ENCODE assay signal across 12 cellular contexts in the genomic region with DNA sequence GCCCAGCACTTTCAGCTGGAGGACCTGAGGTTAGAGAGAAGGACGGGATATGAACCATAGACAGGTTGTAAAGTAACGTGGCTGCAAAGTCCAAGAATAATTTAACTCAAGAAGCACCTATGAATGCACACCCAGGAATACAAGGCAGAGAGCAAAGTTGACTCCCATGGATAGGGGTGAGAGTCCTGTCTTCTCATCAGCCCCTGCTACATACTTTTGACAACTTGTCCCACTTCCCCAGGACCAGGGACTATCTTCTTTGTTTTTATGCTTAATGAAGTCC.
DNase-seq lines count a peak whose midpoint lies in the region; ATAC-seq and TF ChIP-seq lines count a peak whose summit lies in the region.
"Had no signal": no experiment of that assay in that cellular context is flagged by ENCODE, and none has a peak within 500 bp of the region (broad histone marks: within the 10 kb centered on the region; RNA-seq: fewer than 3 reads in every experiment).

No MANE protein-coding gene starts in this region.

- H3K9me3 Mint-ChIP-seq in activated CD8-positive, alpha-beta memory T cell treated with anti-CD3 and anti-CD28 coated beads, Interleukin-2, amount 10 ng/mL, durations not matched to agents 7 days and 5 days (ENCODE audit: low read depth), result no peaks in the 10 kb centered on the region
- peaks cover 1% of the 10 kb centered on the region for H3K9me3 Mint-ChIP-seq in activated B cell treated with CpG ODN at 0.5 μM for 24 hours
- no peaks in the 10 kb centered on the region for H3K9me3 Mint-ChIP-seq in immature natural killer cell

- H3K4me3 ChIP-seq in thoracic aorta, result no peak overlapping the region
- H3K4me3 ChIP-seq: vagina had no signal

- H3K27me3 Mint-ChIP-seq in activated CD8-positive, alpha-beta memory T cell treated with anti-CD3 and anti-CD28 coated beads, Interleukin-2, amount 10 ng/mL, durations not matched to agents 7 days and 5 days, result no peaks in the 10 kb centered on the region
- H3K27me3 Mint-ChIP-seq in activated B cell treated with CpG ODN at 0.5 μM for 24 hours (no peaks in the 10 kb centered on the region), immature natural killer cell (ENCODE audit: low read depth in 3 of 3) (peaks cover 14 to 33% (median 18%) of the 10 kb centered on the region in 3 donors)

- H3K4me1 ChIP-seq in thoracic aorta (ENCODE audit: control insufficient read depth in 1 of 2, low read depth in 2 of 2), result peaks cover 14 to 36% of the 10 kb centered on the region in 2 donors

- no peak for ATAC-seq in activated CD8-positive, alpha-beta memory T cell treated with anti-CD3 and anti-CD28 coated beads, Interleukin-2, amount 10 ng/mL, durations not matched to agents 7 days and 5 days
- ATAC-seq in activated B cell treated with CpG ODN at 0.5 μM for 24 hours (ENCODE audit: low read depth), result no peak
- ATAC-seq in thoracic aorta (ENCODE audit: insufficient number of reproducible peaks, low FRiP score, low read depth), result no peak
- no peak for ATAC-seq in HG02981 (IDR thresholded peaks at IDR 0.05; ENCODE audit: unreplicated experiment)
- ATAC-seq in HG02642 (IDR thresholded peaks at IDR 0.05; ENCODE audit: poor library complexity, unreplicated experiment), result no peak

- TF ChIP-seq CTCF in activated B cell treated with CpG ODN at 0.5 μM for 24 hours (IDR thresholded peaks at IDR 0.05) (no peak), thoracic aorta (IDR thresholded peaks at IDR 0.05) (no peak)

- CTCF ChIA-PET in activated CD8-positive, alpha-beta memory T cell treated with anti-CD3 and anti-CD28 coated beads, Interleukin-2, amount 10 ng/mL, durations not matched to agents 7 days and 5 days (lab: Charles Lee), result interaction anchor here (1.2 to 7.1 kb wide), 5 partner anchors 12 to 96 kb away, joined by 3 to 52 read pairs (median 31); no protein-coding TSS in a partner anchor
- CTCF ChIA-PET in activated B cell treated with CpG ODN at 0.5 μM for 24 hours (lab: Charles Lee), result interaction anchor here (1.3 to 2.0 kb wide), 2 partner anchors 8 to 69 kb away, joined by 4 to 10 read pairs; no protein-coding TSS in a partner anchor

- H3K27ac Mint-ChIP-seq in activated CD8-positive, alpha-beta memory T cell treated with anti-CD3 and anti-CD28 coated beads, Interleukin-2, amount 10 ng/mL, durations not matched to agents 7 days and 5 days, result peak overlapping the region; percentile 100
- H3K27ac Mint-ChIP-seq in activated B cell treated with CpG ODN at 0.5 μM for 24 hours (peak overlapping the region; percentile 95), immature natural killer cell (peak overlapping the region; percentile 99 to 100 (median 99))

- DNase-seq in activated CD8-positive, alpha-beta memory T cell treated with anti-CD3 and anti-CD28 coated beads, Interleukin-2, amount 10 ng/mL, durations not matched to agents 7 days and 5 days, result no peak
- no peak for DNase-seq in activated CD8-positive, alpha-beta memory T cell treated with anti-CD3 and anti-CD28 coated beads, Interleukin-2, amount 50 U/mL, for 4 hours
- DNase-seq in activated B cell treated with CpG ODN at 0.5 μM for 24 hours, result no peak
- DNase-seq in immature natural killer cell, result no peak
- DNase-seq in thoracic aorta (ENCODE audit: low spot score), result no peak
- no peak for DNase-seq in HUDEP-2 (lab: John Stamatoyannopoulos, UW; ENCODE audit: unreplicated experiment in 76 of 76)
- DNase-seq: kidney, Right ventricle myocardium superior had no signal

- H3K4me1 Mint-ChIP-seq in activated CD8-positive, alpha-beta memory T cell treated with anti-CD3 and anti-CD28 coated beads, Interleukin-2, amount 10 ng/mL, durations not matched to agents 7 days and 5 days, result peaks cover 74% of the 10 kb centered on the region
- H3K4me1 Mint-ChIP-seq in activated B cell treated with CpG ODN at 0.5 μM for 24 hours, result peaks cover 87% of the 10 kb centered on the region
- peaks cover 96 to 99% of the 10 kb centered on the region in 2 donors for H3K4me1 Mint-ChIP-seq in immature natural killer cell

- H3K36me3 Mint-ChIP-seq in activated CD8-positive, alpha-beta memory T cell treated with anti-CD3 and anti-CD28 coated beads, Interleukin-2, amount 10 ng/mL, durations not matched to agents 7 days and 5 days, result peaks cover 17% of the 10 kb centered on the region
- no peaks in the 10 kb centered on the region for H3K36me3 Mint-ChIP-seq in activated B cell treated with CpG ODN at 0.5 μM for 24 hours (ENCODE audit: low read depth)
- peaks cover 0 to 3% (median 0%) of the 10 kb centered on the region in 3 donors for H3K36me3 Mint-ChIP-seq in immature natural killer cell

- no peaks in the 10 kb centered on the region for H3K36me3 ChIP-seq in thoracic aorta
- H3K36me3 ChIP-seq: vagina had no signal

- peak overlapping the region; percentile 18 for H3K4me3 Mint-ChIP-seq in activated CD8-positive, alpha-beta memory T cell treated with anti-CD3 and anti-CD28 coated beads, Interleukin-2, amount 10 ng/mL, durations not matched to agents 7 days and 5 days
- no peak overlapping the region for H3K4me3 Mint-ChIP-seq in activated B cell treated with CpG ODN at 0.5 μM for 24 hours
- H3K4me3 Mint-ChIP-seq in immature natural killer cell, result peak overlapping the region; percentile 90 to 97 (median 92)

- POLR2A ChIA-PET in activated B cell treated with CpG ODN at 0.5 μM for 24 hours (lab: Charles Lee), result interaction anchor here (1.0 to 3.9 kb wide), 5 partner anchors 10 to 93 kb away, joined by 3 to 46 read pairs (median 7); no protein-coding TSS in a partner anchor

- H3K9me3 ChIP-seq in thoracic aorta, result no peaks in the 10 kb centered on the region
- H3K9me3 ChIP-seq: vagina had no signal

- H3K27me3 ChIP-seq in thoracic aorta (replicated peaks; ENCODE audit: insufficient read depth), result no peaks in the 10 kb centered on the region
- H3K27me3 ChIP-seq: vagina had no signal

- intact Hi-C loops in activated B cell treated with CpG ODN at 0.5 μM for 24 hours (cut with micrococcal nuclease), result loop anchor here (10.0 kb wide), 1 partner anchor 346 kb away; no protein-coding TSS in a partner anchor

- H3K27ac ChIP-seq in thoracic aorta, result peak overlapping the region; percentile 29 to 56
- H3K27ac ChIP-seq: epithelial cell of prostate had no signal
